1 cellular context compared by ENCODE assay signal in genomic region chr4:40843696-40844095, GRCh38.
TF ChIP-seq lines count a peak whose summit lies in the region.

No MANE protein-coding gene starts in this region.

TF ChIP-seq in SK-N-SH treated with all-trans-retinoic acid at 6 μM for 48 hours, 23 proteins besides CTCF, POLR2A, EP300 and RAD21 (continued from another document):
- TF ChIP-seq ESRRG (CRISPR knock-in tag; IDR thresholded peaks at IDR 0.05) (no peak), PPARA (CRISPR knock-in tag; IDR thresholded peaks at IDR 0.05; ENCODE audit: borderline replicate concordance) (no peak), RARB (CRISPR knock-in tag; IDR thresholded peaks at IDR 0.05) (no peak), ZNF70 (CRISPR knock-in tag; IDR thresholded peaks at IDR 0.05) (no peak), SNAI2 (CRISPR knock-in tag; IDR thresholded peaks at IDR 0.05) (no peak), OSR1 (CRISPR knock-in tag; IDR thresholded peaks at IDR 0.05) (no peak), TOX (CRISPR knock-in tag; IDR thresholded peaks at IDR 0.05; ENCODE audit: borderline replicate concordance) (no peak), ZFP30 (CRISPR knock-in tag; IDR thresholded peaks at IDR 0.05) (no peak), ZFP3 (CRISPR knock-in tag; IDR thresholded peaks at IDR 0.05) (no peak), ISL1 (CRISPR knock-in tag; IDR thresholded peaks at IDR 0.05) (no peak)
- TF ChIP-seq, protein P1, sequence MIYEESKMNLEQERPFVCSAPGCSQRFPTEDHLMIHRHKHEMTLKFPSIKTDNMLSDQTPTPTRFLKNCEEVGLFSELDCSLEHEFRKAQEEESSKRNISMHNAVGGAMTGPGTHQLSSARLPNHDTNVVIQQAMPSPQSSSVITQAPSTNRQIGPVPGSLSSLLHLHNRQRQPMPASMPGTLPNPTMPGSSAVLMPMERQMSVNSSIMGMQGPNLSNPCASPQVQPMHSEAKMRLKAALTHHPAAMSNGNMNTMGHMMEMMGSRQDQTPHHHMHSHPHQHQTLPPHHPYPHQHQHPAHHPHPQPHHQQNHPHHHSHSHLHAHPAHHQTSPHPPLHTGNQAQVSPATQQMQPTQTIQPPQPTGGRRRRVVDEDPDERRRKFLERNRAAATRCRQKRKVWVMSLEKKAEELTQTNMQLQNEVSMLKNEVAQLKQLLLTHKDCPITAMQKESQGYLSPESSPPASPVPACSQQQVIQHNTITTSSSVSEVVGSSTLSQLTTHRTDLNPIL (CRISPR knock-in tag; IDR thresholded peaks at IDR 0.05; ENCODE audit: low read depth): no peak
